Comparison of ENCODE assay signal across 16 cellular contexts in the genomic region with DNA sequence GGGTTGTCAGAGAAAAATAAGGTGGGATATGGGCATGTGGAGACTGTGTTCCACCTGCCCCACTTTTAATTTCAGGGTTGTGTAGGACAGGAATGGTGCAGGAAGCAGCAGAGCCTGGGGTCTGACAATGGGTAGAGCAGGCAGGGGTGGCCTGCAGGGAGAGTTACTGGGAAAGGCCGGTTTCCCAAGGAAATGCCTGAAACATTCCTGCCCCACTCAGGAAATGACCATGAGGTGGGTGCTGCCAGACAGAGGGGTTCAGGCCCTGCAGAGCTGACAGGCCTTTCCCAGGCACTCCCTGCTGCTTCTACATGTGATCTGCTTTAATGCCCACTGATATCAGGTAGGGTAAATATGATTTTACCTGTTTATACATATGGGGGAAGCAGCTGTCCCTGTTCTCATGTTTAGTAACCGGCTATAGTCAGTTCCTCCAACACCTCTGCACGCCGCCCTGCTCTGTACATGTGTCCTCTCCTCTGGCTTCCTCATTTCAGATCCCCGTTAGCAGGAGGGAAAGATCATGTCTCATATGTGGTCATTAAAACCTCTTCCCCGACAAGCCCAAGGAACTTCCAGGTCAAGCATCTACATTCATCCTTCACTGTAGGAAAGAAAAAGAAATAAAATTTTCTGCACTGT.
DNase-seq lines count a peak whose midpoint lies in the region; ATAC-seq and TF ChIP-seq lines count a peak whose summit lies in the region.
"Had no signal": no experiment of that assay in that cellular context is flagged by ENCODE, and none has a peak within 500 bp of the region (broad histone marks: within the 10 kb centered on the region; RNA-seq: fewer than 3 reads in every experiment).

No MANE protein-coding gene starts in this region.

- peaks cover 4% of the 10 kb centered on the region for H3K27me3 Mint-ChIP-seq in activated CD4-positive, alpha-beta memory T cell treated with anti-CD3 and anti-CD28 coated beads for 36 hours
- H3K27me3 Mint-ChIP-seq in activated CD4-positive, alpha-beta memory T cell treated with anti-CD3 and anti-CD28 coated beads, Interleukin-2, amount 10 ng/mL, durations not matched to agents 7 days and 5 days = peaks cover 11% of the 10 kb centered on the region
- H3K27me3 Mint-ChIP-seq in stimulated activated memory B cell treated with anti-CD40 and anti-IgM and Interleukin-4, amounts not matched to agents 10 μg/mL and 1 μg/mL and 100 μg/mL, for 72 hours = peaks cover 26% of the 10 kb centered on the region

- TF ChIP-seq CTCF in GM20000 (IDR thresholded peaks at IDR 0.05; ENCODE audit: extremely low read depth, missing control alignments) = no peak

- no peaks in the 10 kb centered on the region for H3K36me3 Mint-ChIP-seq in activated CD4-positive, alpha-beta memory T cell treated with anti-CD3 and anti-CD28 coated beads for 36 hours
- H3K36me3 Mint-ChIP-seq in activated CD4-positive, alpha-beta memory T cell treated with anti-CD3 and anti-CD28 coated beads, Interleukin-2, amount 10 ng/mL, durations not matched to agents 7 days and 5 days (ENCODE audit: low read depth) = no peaks in the 10 kb centered on the region
- H3K36me3 Mint-ChIP-seq in stimulated activated memory B cell treated with anti-CD40 and anti-IgM and Interleukin-4, amounts not matched to agents 10 μg/mL and 1 μg/mL and 100 μg/mL, for 72 hours = no peaks in the 10 kb centered on the region
- H3K36me3 Mint-ChIP-seq: immature natural killer cell had no signal

- DNase-seq in activated CD4-positive, alpha-beta memory T cell treated with anti-CD3 and anti-CD28 coated beads for 36 hours = no peak
- no peak for DNase-seq in activated CD4-positive, alpha-beta memory T cell treated with anti-CD3 and anti-CD28 coated beads, Interleukin-2, amount 10 ng/mL, durations not matched to agents 7 days and 5 days
- peak; percentile 53 for DNase-seq in NOMO-1 treated with DMSO at 0.1 percent for 48 hours (lab: John Stamatoyannopoulos, UW; ENCODE audit: unreplicated experiment)
- no peak for DNase-seq in epithelial cell of prostate (ENCODE audit: low read depth, low spot score)
- DNase-seq in GM20000 (ENCODE audit: low spot score) = no peak
- DNase-seq in NCI-H2227 treated with DMSO at 0.1 percent for 48 hours (lab: John Stamatoyannopoulos, UW) = no peak
- DNase-seq: activated CD8-positive, alpha-beta memory T cell treated with anti-CD3 and anti-CD28 coated beads, Interleukin-2, amount 50 U/mL, for 4 hours; adrenal gland; colonic mucosa; immature natural killer cell; MG63; stimulated activated CD8-positive, alpha-beta memory T cell treated with anti-CD3 and anti-CD28 coated beads, Interleukin-4, amount 100 ng/mL, for 48 hours; T1000 had no signal

- H3K4me1 Mint-ChIP-seq in activated CD4-positive, alpha-beta memory T cell treated with anti-CD3 and anti-CD28 coated beads for 36 hours (ENCODE audit: low read depth) = no peaks in the 10 kb centered on the region
- H3K4me1 Mint-ChIP-seq in activated CD4-positive, alpha-beta memory T cell treated with anti-CD3 and anti-CD28 coated beads, Interleukin-2, amount 10 ng/mL, durations not matched to agents 7 days and 5 days = peaks cover 2% of the 10 kb centered on the region
- H3K4me1 Mint-ChIP-seq in stimulated activated memory B cell treated with anti-CD40 and anti-IgM and Interleukin-4, amounts not matched to agents 10 μg/mL and 1 μg/mL and 100 μg/mL, for 72 hours = no peaks in the 10 kb centered on the region
- H3K4me1 Mint-ChIP-seq: immature natural killer cell had no signal

- peak overlapping the region; percentile 61 for H3K27ac ChIP-seq in epithelial cell of prostate
- H3K27ac ChIP-seq: adrenal gland, colonic mucosa, psoas muscle had no signal

- CTCF ChIA-PET in activated CD4-positive, alpha-beta memory T cell treated with anti-CD3 and anti-CD28 coated beads for 36 hours (lab: Charles Lee) = interaction anchor here (1.0 to 1.1 kb wide), 3 partner anchors 8 to 19 kb away, joined by 3 to 6 read pairs (median 4); no protein-coding TSS in a partner anchor
- CTCF ChIA-PET in activated CD4-positive, alpha-beta memory T cell treated with anti-CD3 and anti-CD28 coated beads, Interleukin-2, amount 10 ng/mL, durations not matched to agents 7 days and 5 days (lab: Charles Lee) = no interaction called here

- peak overlapping the region; percentile 42 for H3K27ac Mint-ChIP-seq in activated CD4-positive, alpha-beta memory T cell treated with anti-CD3 and anti-CD28 coated beads for 36 hours
- no peak overlapping the region for H3K27ac Mint-ChIP-seq in activated CD4-positive, alpha-beta memory T cell treated with anti-CD3 and anti-CD28 coated beads, Interleukin-2, amount 10 ng/mL, durations not matched to agents 7 days and 5 days
- no peak overlapping the region for H3K27ac Mint-ChIP-seq in stimulated activated memory B cell treated with anti-CD40 and anti-IgM and Interleukin-4, amounts not matched to agents 10 μg/mL and 1 μg/mL and 100 μg/mL, for 72 hours

- intact Hi-C loops in activated CD4-positive, alpha-beta memory T cell treated with anti-CD3 and anti-CD28 coated beads for 36 hours (cut with micrococcal nuclease) = no loop called here

- H3K4me3 Mint-ChIP-seq in activated CD4-positive, alpha-beta memory T cell treated with anti-CD3 and anti-CD28 coated beads for 36 hours = no peak overlapping the region
- H3K4me3 Mint-ChIP-seq in activated CD4-positive, alpha-beta memory T cell treated with anti-CD3 and anti-CD28 coated beads, Interleukin-2, amount 10 ng/mL, durations not matched to agents 7 days and 5 days = no peak overlapping the region
- H3K4me3 Mint-ChIP-seq in stimulated activated memory B cell treated with anti-CD40 and anti-IgM and Interleukin-4, amounts not matched to agents 10 μg/mL and 1 μg/mL and 100 μg/mL, for 72 hours = no peak overlapping the region
- H3K4me3 Mint-ChIP-seq: immature natural killer cell had no signal

- H3K9me3 Mint-ChIP-seq in activated CD4-positive, alpha-beta memory T cell treated with anti-CD3 and anti-CD28 coated beads for 36 hours = no peaks in the 10 kb centered on the region
- no peaks in the 10 kb centered on the region for H3K9me3 Mint-ChIP-seq in activated CD4-positive, alpha-beta memory T cell treated with anti-CD3 and anti-CD28 coated beads, Interleukin-2, amount 10 ng/mL, durations not matched to agents 7 days and 5 days
- H3K9me3 Mint-ChIP-seq in stimulated activated memory B cell treated with anti-CD40 and anti-IgM and Interleukin-4, amounts not matched to agents 10 μg/mL and 1 μg/mL and 100 μg/mL, for 72 hours = no peaks in the 10 kb centered on the region
- H3K9me3 Mint-ChIP-seq: immature natural killer cell had no signal

- POLR2A ChIA-PET in activated CD4-positive, alpha-beta memory T cell treated with anti-CD3 and anti-CD28 coated beads for 36 hours (lab: Charles Lee) = interaction anchor here (0.5 kb wide), 1 partner anchor 50 kb away, joined by 3 read pairs; no protein-coding TSS in a partner anchor
- POLR2A ChIA-PET in activated CD4-positive, alpha-beta memory T cell treated with anti-CD3 and anti-CD28 coated beads, Interleukin-2, amount 10 ng/mL, durations not matched to agents 7 days and 5 days (lab: Charles Lee) = interaction anchor here (1.0 kb wide), 1 partner anchor 435 kb away, joined by 3 read pairs; no protein-coding TSS in a partner anchor

- peak; percentile 9 for ATAC-seq in stimulated activated memory B cell treated with anti-CD40 and anti-IgM and Interleukin-4, amounts not matched to agents 10 μg/mL and 1 μg/mL and 100 μg/mL, for 72 hours
- no peak for ATAC-seq in GM18517 (IDR thresholded peaks at IDR 0.05; ENCODE audit: unreplicated experiment)
